1 cellular context compared by ENCODE assay signal in the genomic region with DNA sequence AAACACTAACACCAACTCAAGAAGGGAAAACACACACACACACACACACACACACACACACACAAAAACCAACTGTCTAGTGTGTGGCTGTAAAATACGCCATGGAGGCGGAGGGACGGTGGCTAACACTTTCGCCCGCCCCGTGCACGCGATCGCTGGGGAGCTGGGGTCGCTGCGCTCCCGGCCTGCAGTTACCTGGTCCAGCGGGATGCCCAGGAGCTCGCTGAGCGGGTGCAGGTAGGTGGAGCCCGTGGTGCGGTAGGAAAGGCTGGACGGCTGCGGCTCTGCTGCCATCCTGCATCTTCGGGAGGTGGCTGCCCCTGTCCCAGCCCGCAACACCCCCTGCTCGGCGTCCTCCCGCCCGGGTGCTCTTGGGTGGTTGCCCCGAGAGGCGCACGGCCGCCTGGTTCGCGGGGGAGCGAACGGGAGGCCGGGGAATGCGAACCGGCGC.
TF ChIP-seq lines count a peak whose summit lies in the region.

No MANE protein-coding gene starts in this region.

TF ChIP-seq in HepG2, 621 proteins besides CTCF, POLR2A, EP300 and RAD21 (continues in another document):
- TF ChIP-seq, protein P1, sequence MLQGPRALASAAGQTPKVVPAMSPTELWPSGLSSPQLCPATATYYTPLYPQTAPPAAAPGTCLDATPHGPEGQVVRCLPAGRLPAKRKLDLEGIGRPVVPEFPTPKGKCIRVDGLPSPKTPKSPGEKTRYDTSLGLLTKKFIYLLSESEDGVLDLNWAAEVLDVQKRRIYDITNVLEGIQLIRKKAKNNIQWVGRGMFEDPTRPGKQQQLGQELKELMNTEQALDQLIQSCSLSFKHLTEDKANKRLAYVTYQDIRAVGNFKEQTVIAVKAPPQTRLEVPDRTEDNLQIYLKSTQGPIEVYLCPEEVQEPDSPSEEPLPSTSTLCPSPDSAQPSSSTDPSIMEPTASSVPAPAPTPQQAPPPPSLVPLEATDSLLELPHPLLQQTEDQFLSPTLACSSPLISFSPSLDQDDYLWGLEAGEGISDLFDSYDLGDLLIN (CRISPR knock-in tag; IDR thresholded peaks at IDR 0.05; ENCODE audit: borderline replicate concordance) = 0 out of 2 replicates have a peak, but pooled peaks have one; percentile 17
- TF ChIP-seq, protein P2, sequence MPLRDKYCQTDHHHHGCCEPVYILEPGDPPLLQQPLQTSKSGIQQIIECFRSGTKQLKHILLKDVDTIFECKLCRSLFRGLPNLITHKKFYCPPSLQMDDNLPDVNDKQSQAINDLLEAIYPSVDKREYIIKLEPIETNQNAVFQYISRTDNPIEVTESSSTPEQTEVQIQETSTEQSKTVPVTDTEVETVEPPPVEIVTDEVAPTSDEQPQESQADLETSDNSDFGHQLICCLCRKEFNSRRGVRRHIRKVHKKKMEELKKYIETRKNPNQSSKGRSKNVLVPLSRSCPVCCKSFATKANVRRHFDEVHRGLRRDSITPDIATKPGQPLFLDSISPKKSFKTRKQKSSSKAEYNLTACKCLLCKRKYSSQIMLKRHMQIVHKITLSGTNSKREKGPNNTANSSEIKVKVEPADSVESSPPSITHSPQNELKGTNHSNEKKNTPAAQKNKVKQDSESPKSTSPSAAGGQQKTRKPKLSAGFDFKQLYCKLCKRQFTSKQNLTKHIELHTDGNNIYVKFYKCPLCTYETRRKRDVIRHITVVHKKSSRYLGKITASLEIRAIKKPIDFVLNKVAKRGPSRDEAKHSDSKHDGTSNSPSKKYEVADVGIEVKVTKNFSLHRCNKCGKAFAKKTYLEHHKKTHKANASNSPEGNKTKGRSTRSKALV (CRISPR knock-in tag; IDR thresholded peaks at IDR 0.05) = no peak
- peak; percentile 21; the same call in 1 of the 2 replicates for TF ChIP-seq ZNF225 (CRISPR knock-in tag; IDR thresholded peaks at IDR 0.05)
- TF ChIP-seq ATF7-NPFF (CRISPR knock-in tag; IDR thresholded peaks at IDR 0.05; ENCODE audit: low read depth) = no peak
- no peak for TF ChIP-seq MAZ (IDR thresholded peaks at IDR 0.05; ENCODE audit: borderline replicate concordance, low read depth, low read length)
- 0 out of 2 replicates have a peak, but pooled peaks have one; percentile 44 for TF ChIP-seq MAZ (CRISPR knock-in tag; IDR thresholded peaks at IDR 0.05; ENCODE audit: low read depth)
- TF ChIP-seq ZNF274 (CRISPR knock-in tag; IDR thresholded peaks at IDR 0.05) = no peak
- TF ChIP-seq RARG (CRISPR knock-in tag; IDR thresholded peaks at IDR 0.05; ENCODE audit: low read depth) = no peak
- no peak for TF ChIP-seq ZNF652 (CRISPR knock-in tag; IDR thresholded peaks at IDR 0.05; ENCODE audit: borderline replicate concordance, low read depth)
- peak; percentile 43; the same call in 1 of the 2 replicates for TF ChIP-seq ZNF430 (CRISPR knock-in tag; IDR thresholded peaks at IDR 0.05)
- TF ChIP-seq, protein P3, sequence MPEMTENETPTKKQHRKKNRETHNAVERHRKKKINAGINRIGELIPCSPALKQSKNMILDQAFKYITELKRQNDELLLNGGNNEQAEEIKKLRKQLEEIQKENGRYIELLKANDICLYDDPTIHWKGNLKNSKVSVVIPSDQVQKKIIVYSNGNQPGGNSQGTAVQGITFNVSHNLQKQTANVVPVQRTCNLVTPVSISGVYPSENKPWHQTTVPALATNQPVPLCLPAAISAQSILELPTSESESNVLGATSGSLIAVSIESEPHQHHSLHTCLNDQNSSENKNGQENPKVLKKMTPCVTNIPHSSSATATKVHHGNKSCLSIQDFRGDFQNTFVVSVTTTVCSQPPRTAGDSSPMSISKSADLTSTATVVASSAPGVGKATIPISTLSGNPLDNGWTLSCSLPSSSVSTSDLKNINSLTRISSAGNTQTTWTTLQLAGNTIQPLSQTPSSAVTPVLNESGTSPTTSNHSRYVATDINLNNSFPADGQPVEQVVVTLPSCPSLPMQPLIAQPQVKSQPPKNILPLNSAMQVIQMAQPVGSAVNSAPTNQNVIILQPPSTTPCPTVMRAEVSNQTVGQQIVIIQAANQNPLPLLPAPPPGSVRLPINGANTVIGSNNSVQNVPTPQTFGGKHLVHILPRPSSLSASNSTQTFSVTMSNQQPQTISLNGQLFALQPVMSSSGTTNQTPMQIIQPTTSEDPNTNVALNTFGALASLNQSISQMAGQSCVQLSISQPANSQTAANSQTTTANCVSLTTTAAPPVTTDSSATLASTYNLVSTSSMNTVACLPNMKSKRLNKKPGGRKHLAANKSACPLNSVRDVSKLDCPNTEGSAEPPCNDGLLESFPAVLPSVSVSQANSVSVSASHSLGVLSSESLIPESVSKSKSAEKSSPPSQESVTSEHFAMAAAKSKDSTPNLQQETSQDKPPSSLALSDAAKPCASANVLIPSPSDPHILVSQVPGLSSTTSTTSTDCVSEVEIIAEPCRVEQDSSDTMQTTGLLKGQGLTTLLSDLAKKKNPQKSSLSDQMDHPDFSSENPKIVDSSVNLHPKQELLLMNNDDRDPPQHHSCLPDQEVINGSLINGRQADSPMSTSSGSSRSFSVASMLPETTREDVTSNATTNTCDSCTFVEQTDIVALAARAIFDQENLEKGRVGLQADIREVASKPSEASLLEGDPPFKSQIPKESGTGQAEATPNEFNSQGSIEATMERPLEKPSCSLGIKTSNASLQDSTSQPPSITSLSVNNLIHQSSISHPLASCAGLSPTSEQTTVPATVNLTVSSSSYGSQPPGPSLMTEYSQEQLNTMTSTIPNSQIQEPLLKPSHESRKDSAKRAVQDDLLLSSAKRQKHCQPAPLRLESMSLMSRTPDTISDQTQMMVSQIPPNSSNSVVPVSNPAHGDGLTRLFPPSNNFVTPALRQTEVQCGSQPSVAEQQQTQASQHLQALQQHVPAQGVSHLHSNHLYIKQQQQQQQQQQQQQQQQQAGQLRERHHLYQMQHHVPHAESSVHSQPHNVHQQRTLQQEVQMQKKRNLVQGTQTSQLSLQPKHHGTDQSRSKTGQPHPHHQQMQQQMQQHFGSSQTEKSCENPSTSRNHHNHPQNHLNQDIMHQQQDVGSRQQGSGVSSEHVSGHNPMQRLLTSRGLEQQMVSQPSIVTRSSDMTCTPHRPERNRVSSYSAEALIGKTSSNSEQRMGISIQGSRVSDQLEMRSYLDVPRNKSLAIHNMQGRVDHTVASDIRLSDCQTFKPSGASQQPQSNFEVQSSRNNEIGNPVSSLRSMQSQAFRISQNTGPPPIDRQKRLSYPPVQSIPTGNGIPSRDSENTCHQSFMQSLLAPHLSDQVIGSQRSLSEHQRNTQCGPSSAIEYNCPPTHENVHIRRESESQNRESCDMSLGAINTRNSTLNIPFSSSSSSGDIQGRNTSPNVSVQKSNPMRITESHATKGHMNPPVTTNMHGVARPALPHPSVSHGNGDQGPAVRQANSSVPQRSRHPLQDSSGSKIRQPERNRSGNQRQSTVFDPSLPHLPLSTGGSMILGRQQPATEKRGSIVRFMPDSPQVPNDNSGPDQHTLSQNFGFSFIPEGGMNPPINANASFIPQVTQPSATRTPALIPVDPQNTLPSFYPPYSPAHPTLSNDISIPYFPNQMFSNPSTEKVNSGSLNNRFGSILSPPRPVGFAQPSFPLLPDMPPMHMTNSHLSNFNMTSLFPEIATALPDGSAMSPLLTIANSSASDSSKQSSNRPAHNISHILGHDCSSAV (CRISPR knock-in tag; IDR thresholded peaks at IDR 0.05; ENCODE audit: borderline replicate concordance) = no peak
- TF ChIP-seq, protein P4, sequence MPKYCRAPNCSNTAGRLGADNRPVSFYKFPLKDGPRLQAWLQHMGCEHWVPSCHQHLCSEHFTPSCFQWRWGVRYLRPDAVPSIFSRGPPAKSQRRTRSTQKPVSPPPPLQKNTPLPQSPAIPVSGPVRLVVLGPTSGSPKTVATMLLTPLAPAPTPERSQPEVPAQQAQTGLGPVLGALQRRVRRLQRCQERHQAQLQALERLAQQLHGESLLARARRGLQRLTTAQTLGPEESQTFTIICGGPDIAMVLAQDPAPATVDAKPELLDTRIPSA (CRISPR knock-in tag; IDR thresholded peaks at IDR 0.05; ENCODE audit: borderline replicate concordance) = 0 out of 2 replicates have a peak, but pooled peaks have one; percentile 23
- TF ChIP-seq, protein P5, sequence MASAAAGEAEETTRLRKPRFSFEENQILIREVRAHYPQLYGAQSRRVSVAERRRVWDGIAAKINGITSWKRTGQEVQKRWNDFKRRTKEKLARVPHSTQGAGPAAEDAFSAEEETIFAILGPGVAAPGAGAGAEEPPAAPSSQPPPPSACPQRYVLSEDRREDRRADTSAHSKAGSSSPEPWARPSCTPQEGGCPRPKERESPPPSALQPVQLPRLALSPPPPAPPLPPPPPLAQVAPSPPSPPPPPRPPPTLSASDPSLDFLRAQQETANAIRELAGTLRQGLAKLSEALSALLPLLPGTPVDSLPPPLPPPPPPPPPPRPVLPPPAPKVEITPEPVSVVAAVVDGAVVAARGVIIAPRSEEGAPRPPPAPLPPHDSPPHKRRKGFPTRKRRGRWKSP (CRISPR knock-in tag; IDR thresholded peaks at IDR 0.05) = no peak
- 0 out of 2 replicates have a peak, but pooled peaks have one; percentile 33 for TF ChIP-seq KLF15 (CRISPR knock-in tag; IDR thresholded peaks at IDR 0.05; ENCODE audit: borderline replicate concordance)
- TF ChIP-seq ZSCAN31 (CRISPR knock-in tag; IDR thresholded peaks at IDR 0.05; ENCODE audit: low read depth) = peak; percentile 56; the same call in 1 of the 2 replicates
- TF ChIP-seq ZNF558 (CRISPR knock-in tag; IDR thresholded peaks at IDR 0.05; ENCODE audit: borderline replicate concordance) = no peak
- no peak for TF ChIP-seq ZNF616 (CRISPR knock-in tag; IDR thresholded peaks at IDR 0.05; ENCODE audit: low read depth)
- TF ChIP-seq POLR2AphosphoS2 (IDR thresholded peaks at IDR 0.05; ENCODE audit: low read depth, low read length) = no peak
- no peak for TF ChIP-seq ZNF773 (CRISPR knock-in tag; IDR thresholded peaks at IDR 0.05; ENCODE audit: borderline replicate concordance)
- no peak for TF ChIP-seq HOXD1 (CRISPR knock-in tag; IDR thresholded peaks at IDR 0.05)
- TF ChIP-seq PHF20 (CRISPR knock-in tag; IDR thresholded peaks at IDR 0.05) = no peak
- TF ChIP-seq, protein P6, sequence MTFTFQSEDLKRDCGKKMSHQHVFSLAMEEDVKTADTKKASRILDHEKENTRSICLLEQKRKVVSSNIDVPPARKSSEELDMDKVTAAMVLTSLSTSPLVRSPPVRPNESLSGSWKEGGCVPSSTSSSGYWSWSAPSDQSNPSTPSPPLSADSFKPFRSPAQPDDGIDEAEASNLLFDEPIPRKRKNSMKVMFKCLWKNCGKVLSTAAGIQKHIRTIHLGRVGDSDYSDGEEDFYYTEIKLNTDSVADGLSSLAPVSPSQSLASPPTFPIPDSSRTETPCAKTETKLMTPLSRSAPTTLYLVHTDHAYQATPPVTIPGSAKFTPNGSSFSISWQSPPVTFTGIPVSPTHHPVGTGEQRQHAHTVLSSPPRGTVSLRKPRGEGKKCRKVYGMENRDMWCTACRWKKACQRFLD (CRISPR knock-in tag; IDR thresholded peaks at IDR 0.05; ENCODE audit: borderline replicate concordance) = no peak
- no peak for TF ChIP-seq POGZ (CRISPR knock-in tag; IDR thresholded peaks at IDR 0.05)
- TF ChIP-seq ZNF747 (CRISPR knock-in tag; IDR thresholded peaks at IDR 0.05; ENCODE audit: borderline replicate concordance) = 0 out of 2 replicates have a peak, but pooled peaks have one; percentile 48
- TF ChIP-seq, protein P7, sequence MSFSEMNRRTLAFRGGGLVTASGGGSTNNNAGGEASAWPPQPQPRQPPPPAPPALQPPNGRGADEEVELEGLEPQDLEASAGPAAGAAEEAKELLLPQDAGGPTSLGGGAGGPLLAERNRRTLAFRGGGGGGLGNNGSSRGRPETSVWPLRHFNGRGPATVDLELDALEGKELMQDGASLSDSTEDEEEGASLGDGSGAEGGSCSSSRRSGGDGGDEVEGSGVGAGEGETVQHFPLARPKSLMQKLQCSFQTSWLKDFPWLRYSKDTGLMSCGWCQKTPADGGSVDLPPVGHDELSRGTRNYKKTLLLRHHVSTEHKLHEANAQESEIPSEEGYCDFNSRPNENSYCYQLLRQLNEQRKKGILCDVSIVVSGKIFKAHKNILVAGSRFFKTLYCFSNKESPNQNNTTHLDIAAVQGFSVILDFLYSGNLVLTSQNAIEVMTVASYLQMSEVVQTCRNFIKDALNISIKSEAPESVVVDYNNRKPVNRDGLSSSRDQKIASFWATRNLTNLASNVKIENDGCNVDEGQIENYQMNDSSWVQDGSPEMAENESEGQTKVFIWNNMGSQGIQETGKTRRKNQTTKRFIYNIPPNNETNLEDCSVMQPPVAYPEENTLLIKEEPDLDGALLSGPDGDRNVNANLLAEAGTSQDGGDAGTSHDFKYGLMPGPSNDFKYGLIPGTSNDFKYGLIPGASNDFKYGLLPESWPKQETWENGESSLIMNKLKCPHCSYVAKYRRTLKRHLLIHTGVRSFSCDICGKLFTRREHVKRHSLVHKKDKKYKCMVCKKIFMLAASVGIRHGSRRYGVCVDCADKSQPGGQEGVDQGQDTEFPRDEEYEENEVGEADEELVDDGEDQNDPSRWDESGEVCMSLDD (CRISPR knock-in tag; IDR thresholded peaks at IDR 0.05; ENCODE audit: borderline replicate concordance) = no peak
- TF ChIP-seq ZNF780A (CRISPR knock-in tag; IDR thresholded peaks at IDR 0.05) = no peak
- no peak for TF ChIP-seq ZNF235 (CRISPR knock-in tag; IDR thresholded peaks at IDR 0.05; ENCODE audit: borderline replicate concordance)
- peak; percentile 20; the same call in 1 of the 2 replicates for TF ChIP-seq PITX1 (CRISPR knock-in tag; IDR thresholded peaks at IDR 0.05)
- 0 out of 2 replicates have a peak, but pooled peaks have one; percentile 10 for TF ChIP-seq MED1 (CRISPR knock-in tag; IDR thresholded peaks at IDR 0.05)
- no peak for TF ChIP-seq ZNF563 (CRISPR knock-in tag; IDR thresholded peaks at IDR 0.05)
- TF ChIP-seq ZNF709 (CRISPR knock-in tag; IDR thresholded peaks at IDR 0.05) = no peak; the same call in 1 of the 2 replicates
- TF ChIP-seq TBX2 (CRISPR knock-in tag; IDR thresholded peaks at IDR 0.05; ENCODE audit: borderline replicate concordance) = 0 out of 2 replicates have a peak, but pooled peaks have one; percentile 62
- no peak for TF ChIP-seq ZNF251 (CRISPR knock-in tag; IDR thresholded peaks at IDR 0.05)
- TF ChIP-seq TEAD2 (CRISPR knock-in tag; IDR thresholded peaks at IDR 0.05) = no peak
- TF ChIP-seq, protein P8, sequence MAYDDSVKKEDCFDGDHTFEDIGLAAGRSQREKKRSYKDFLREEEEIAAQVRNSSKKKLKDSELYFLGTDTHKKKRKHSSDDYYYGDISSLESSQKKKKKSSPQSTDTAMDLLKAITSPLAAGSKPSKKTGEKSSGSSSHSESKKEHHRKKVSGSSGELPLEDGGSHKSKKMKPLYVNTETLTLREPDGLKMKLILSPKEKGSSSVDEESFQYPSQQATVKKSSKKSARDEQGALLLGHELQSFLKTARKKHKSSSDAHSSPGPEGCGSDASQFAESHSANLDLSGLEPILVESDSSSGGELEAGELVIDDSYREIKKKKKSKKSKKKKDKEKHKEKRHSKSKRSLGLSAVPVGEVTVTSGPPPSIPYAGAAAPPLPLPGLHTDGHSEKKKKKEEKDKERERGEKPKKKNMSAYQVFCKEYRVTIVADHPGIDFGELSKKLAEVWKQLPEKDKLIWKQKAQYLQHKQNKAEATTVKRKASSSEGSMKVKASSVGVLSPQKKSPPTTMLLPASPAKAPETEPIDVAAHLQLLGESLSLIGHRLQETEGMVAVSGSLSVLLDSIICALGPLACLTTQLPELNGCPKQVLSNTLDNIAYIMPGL (CRISPR knock-in tag; IDR thresholded peaks at IDR 0.05; ENCODE audit: borderline replicate concordance in 1 of 2, low read depth in 1 of 2) = 0 out of 4 replicates have a peak, but pooled peaks of 1 of the 2 experiments have one; percentile 31
- TF ChIP-seq, protein P9, sequence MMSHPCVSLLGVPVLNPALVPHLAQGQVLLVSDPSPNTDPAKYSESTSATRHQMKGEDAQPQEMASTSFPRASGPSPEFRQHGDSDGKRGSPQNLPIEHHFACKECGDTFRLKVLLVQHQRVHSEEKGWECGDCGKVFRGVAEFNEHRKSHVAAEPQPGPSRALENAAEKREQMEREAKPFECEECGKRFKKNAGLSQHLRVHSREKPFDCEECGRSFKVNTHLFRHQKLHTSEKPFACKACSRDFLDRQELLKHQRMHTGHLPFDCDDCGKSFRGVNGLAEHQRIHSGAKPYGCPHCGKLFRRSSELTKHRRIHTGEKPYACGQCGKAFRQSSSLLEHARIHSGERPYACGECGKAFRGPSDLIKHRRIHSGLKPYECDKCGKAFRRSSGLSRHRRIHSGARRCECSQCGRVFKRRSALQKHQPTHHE (CRISPR knock-in tag; IDR thresholded peaks at IDR 0.05; ENCODE audit: borderline replicate concordance) = no peak
